ENCODE assay signal across 8 cellular contexts in the genomic region with DNA sequence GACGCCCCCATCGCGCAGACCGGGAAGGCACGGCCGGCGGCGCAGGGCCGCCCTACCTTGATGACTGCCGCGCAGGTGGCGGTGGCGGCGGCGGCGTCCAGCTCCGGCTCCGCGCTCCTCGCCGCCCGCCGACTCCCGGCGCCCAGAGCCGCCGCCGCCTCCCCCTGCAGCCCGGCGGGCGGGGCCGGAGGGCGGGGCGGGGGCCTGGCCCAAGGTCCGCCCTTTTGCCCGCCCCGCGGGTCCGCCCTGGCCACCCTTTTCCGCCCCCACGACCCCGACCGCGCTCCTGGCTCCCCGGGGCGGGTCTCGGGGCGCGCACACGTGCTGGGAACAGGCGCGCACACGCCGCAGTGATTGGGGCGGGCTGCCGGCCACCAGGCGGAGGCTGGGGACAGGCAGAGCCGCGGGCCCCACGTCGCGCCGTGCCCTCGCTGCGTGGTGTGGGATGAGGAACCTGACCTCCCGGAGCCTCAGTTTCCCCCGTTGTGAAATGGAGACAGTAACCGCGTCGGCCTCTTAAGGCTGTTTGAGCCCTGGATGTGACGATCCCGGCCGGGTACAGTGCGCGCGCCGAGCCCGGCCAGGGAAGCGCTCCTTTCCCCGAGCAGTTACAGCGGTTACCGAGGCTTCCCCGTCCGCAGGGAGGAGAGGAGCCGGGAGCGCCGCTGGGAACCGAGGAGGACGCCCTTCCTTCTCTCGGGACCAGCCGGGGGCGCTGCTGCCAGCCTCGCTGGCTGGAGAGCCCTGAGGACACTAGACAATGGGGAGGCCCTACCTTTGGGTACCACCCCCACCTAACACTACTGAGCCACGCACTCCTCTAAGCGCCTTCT. TPM values are rescaled to one million over a fixed set of nuclear protein-coding genes. Genes with fewer than 3 reads are reported as not detected.
DNase-seq lines count a peak whose midpoint lies in the region; ATAC-seq and TF ChIP-seq lines count a peak whose summit lies in the region.

A gene with protein sequence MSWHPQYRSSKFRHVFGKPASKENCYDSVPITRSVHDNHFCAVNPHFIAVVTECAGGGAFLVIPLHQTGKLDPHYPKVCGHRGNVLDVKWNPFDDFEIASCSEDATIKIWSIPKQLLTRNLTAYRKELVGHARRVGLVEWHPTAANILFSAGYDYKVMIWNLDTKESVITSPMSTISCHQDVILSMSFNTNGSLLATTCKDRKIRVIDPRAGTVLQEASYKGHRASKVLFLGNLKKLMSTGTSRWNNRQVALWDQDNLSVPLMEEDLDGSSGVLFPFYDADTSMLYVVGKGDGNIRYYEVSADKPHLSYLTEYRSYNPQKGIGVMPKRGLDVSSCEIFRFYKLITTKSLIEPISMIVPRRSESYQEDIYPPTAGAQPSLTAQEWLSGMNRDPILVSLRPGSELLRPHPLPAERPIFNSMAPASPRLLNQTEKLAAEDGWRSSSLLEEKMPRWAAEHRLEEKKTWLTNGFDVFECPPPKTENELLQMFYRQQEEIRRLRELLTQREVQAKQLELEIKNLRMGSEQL (minus strand): TSS at position 135 of the 833 bp plus-strand sequence. CDS start 34,977 bp downstream, outside the sequence.

- H3K27me3 Mint-ChIP-seq in nephron (ENCODE audit: low read depth), result peaks cover 24% of the 10 kb centered on the region

- H3K36me3 Mint-ChIP-seq in nephron (ENCODE audit: low read depth), result no peaks in the 10 kb centered on the region

- H3K36me3 ChIP-seq in Peyer's patch, result no peaks in the 10 kb centered on the region

- peak within 1 kb of the TSS in 2 of 3 experiments; percentile 39 to 68 for H3K27ac Mint-ChIP-seq in nephron

- DNase-seq in HuH-7 (ENCODE audit: low spot score) (peak; percentile 91), Peyer's patch (peak; percentile 72 to 92 (median 90)), fibroblast of the aortic adventitia (ENCODE audit: low read depth) (peak; percentile 41)
- peak; percentile 64 for DNase-seq in activated T-helper 9 cell treated with anti-CD3 and anti-CD28 coated beads, Interleukin-2, amount 50 U/mL, for 16 hours (ENCODE audit: low read depth)
- DNase-seq in stimulated activated naive CD8-positive, alpha-beta T cell treated with anti-CD3 and anti-CD28 coated beads, Interleukin-15, Interleukin-2, amounts not matched to agents 100 U/mL and 50 U/mL, for 24 hours, result peak; percentile 81

- peak within 1 kb of the TSS; percentile 85 to 91 (median 89) for H3K4me3 Mint-ChIP-seq in nephron

- H3K9me3 Mint-ChIP-seq in nephron, result no peaks in the 10 kb centered on the region

- peaks cover 0 to 6% (median 0%) of the 10 kb centered on the region in 4 donors for H3K4me1 ChIP-seq in Peyer's patch

- TF ChIP-seq POLR2A in Peyer's patch (IDR thresholded peaks at IDR 0.05), result peak; percentile 73

- peaks cover 5% of the 10 kb centered on the region for H3K4me1 Mint-ChIP-seq in nephron

- H3K27me3 ChIP-seq in Peyer's patch, result no peaks in the 10 kb centered on the region

- TF ChIP-seq CTCF in C4-2B (conservative IDR thresholded peaks at IDR 0.05) (peak; percentile 72), Peyer's patch (IDR thresholded peaks at IDR 0.05) (peak in 4 of 6 experiments; percentile 16 to 58 (median 51)), fibroblast of the aortic adventitia (IDR thresholded peaks at IDR 0.05; ENCODE audit: insufficient read depth, low read length) (peak; percentile 48), nephron (IDR thresholded peaks at IDR 0.05; ENCODE audit: unreplicated experiment in 3 of 3) (peak in 2 of 3 experiments; percentile 22 to 52)

- no peaks in the 10 kb centered on the region for H3K9me3 ChIP-seq in Peyer's patch

- H3K27ac ChIP-seq in C4-2B (peak within 1 kb of the TSS; percentile 77), Peyer's patch (peak within 1 kb of the TSS; percentile 70 to 95 (median 85))

- H3K4me3 ChIP-seq in Peyer's patch (peak within 1 kb of the TSS; percentile 45 to 87 (median 76)), fibroblast of the aortic adventitia (ENCODE audit: low read depth, low read length) (peak within 1 kb of the TSS; percentile 73)

- ATAC-seq in GM19438 (IDR thresholded peaks at IDR 0.05; ENCODE audit: low read depth, unreplicated experiment), result peak; percentile 69
- ATAC-seq in stimulated activated naive CD8-positive, alpha-beta T cell treated with anti-CD3 and anti-CD28 coated beads, Interleukin-15, Interleukin-2, amounts not matched to agents 100 U/mL and 50 U/mL, for 24 hours, result peak; percentile 75

RNA-seq across cellular contexts. Expression of the gene that starts here (rescaled TPM):
- total RNA-seq in Peyer's patch, result 10 to 100 TPM; 15.7 to 99.6 (median 91.9) TPM
- 0.36 and 0.57 TPM in 2 replicates for total RNA-seq in fibroblast of the aortic adventitia (ENCODE audit: low replicate concordance)

Comparison
In these comparisons a context has a peak if more than half of its experiments do, and no peak if none do; other contexts are left out.
1. Peak in every context shown above with its lines: DNase-seq, ATAC-seq, H3K4me3 ChIP-seq and H3K27ac ChIP-seq.
2. RNA of the gene that starts here (total RNA-seq): 15.7 to 99.6 TPM in Peyer's patch; 0.36 to 0.57 TPM in fibroblast of the aortic adventitia; every median in the first group is over 10 times any median in the second.
3. Peak in DNase-seq and H3K4me3 ChIP-seq in fibroblast of the aortic adventitia; RNA of the gene not detected or under 1 TPM.
4. DNase-seq: peak in every context shown above with its lines; median percentile 91 in HuH-7; 90 in Peyer's patch; 81 in stimulated activated naive CD8-positive, alpha-beta T cell treated with anti-CD3 and anti-CD28 coated beads, Interleukin-15, Interleukin-2, amounts not matched to agents 100 U/mL and 50 U/mL, for 24 hours; 64 in activated T-helper 9 cell treated with anti-CD3 and anti-CD28 coated beads, Interleukin-2, amount 50 U/mL, for 16 hours; 41 in fibroblast of the aortic adventitia.